14 cellular contexts compared by ENCODE assay signal in the genomic region with DNA sequence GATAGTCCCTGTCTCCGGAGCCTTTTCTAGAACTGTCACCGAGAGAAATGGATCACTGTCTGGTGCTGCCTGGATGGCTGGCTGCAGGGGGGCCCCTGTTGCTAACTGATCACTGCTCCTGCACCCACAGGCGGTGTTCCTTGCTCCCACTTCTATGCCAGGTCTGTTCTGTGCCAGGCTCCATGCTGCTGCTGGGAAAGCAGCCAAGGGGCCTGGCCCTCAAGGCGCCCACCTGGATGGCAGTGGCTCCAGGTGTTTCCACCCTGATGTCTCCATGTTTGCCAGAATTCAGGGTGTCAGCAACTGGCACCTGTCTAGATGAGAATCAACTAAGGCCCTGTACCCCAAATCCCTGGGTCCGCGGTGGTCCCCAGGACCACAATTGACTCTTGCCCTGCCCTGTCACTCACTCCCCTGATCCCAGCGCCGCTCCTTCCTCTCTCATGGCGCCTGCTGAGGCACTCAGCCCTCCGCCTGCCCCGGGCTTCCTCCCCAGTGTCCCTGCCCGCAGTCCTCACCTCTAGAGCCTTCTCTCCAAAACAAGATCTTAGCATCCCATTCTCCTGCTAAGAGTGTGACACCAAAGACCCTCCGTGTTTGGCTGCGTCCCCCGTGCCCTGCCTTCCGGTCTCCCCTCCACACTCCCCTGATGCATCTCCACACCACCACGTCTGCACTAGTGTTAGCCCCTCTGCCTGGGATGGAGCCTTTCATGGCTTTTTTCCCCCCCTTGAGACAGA.
"Had no signal": no experiment of that assay in that cellular context is flagged by ENCODE, and none has a peak within 500 bp of the region (broad histone marks: within the 10 kb centered on the region; RNA-seq: fewer than 3 reads in every experiment).

No MANE protein-coding gene starts in this region.

- H3K4me3 ChIP-seq: breast epithelium, heart right ventricle, smooth muscle cell, transverse colon had no signal

- H3K36me3 ChIP-seq: breast epithelium, heart right ventricle, transverse colon had no signal

- H3K27ac ChIP-seq: breast epithelium, foreskin keratinocyte, heart right ventricle, transverse colon had no signal

- DNase-seq: activated gamma-delta T cell; activated T-cell treated with anti-CD3 and anti-CD28 coated beads, Interleukin-2, amount 50 U/mL, for 1 hour; anterior cingulate cortex; foreskin keratinocyte; heart right ventricle; kidney; left ventricle myocardium superior; mesendoderm; stimulated activated naive B cell treated with anti-CD40 and anti-IgM and Interleukin-4, amounts not matched to agents 10 μg/mL and 1 μg/mL and 100 μg/mL, for 72 hours; T-helper 2 cell; transverse colon had no signal

- H3K9me3 ChIP-seq: breast epithelium, heart right ventricle, transverse colon had no signal

- H3K27me3 ChIP-seq: breast epithelium, transverse colon had no signal

- H3K4me1 ChIP-seq: breast epithelium, foreskin keratinocyte, heart right ventricle, transverse colon had no signal

- ATAC-seq: activated CD4-positive, CD25-positive, alpha-beta regulatory T cell treated with anti-CD3 and anti-CD28 coated beads, Interleukin-2, amount 50 U/mL, for 24 hours; foreskin keratinocyte; heart right ventricle; left ventricle myocardium superior; stimulated activated naive B cell treated with anti-CD40 and anti-IgM and Interleukin-4, amounts not matched to agents 10 μg/mL and 1 μg/mL and 100 μg/mL, for 72 hours had no signal
